10 cellular contexts compared by ENCODE assay signal in genomic region chr21:45406801-45407628, GRCh38. TPM values are rescaled to one million over a fixed set of nuclear protein-coding genes. Genes with fewer than 3 reads are reported as not detected.
DNase-seq lines count a peak whose midpoint lies in the region; ATAC-seq and TF ChIP-seq lines count a peak whose summit lies in the region.
"Had no signal": no experiment of that assay in that cellular context is flagged by ENCODE, and none has a peak within 500 bp of the region (broad histone marks: within the 10 kb centered on the region; RNA-seq: fewer than 3 reads in every experiment).

No MANE protein-coding gene starts in this region.

- peak; percentile 50 for DNase-seq in EH (ENCODE audit: low read depth)
- peak in 1 of 2 donors; percentile 62 for DNase-seq in cardiac muscle cell (ENCODE audit: low read depth in 1 of 2, low spot score in 1 of 2)
- DNase-seq in trophoblast cell: no peak
- no peak for DNase-seq in SW 1271 (lab: John Stamatoyannopoulos, UW)
- no peak for DNase-seq in NCI-H1092 treated with DMSO at 0.1 percent for 48 hours (lab: John Stamatoyannopoulos, UW)
- DNase-seq: activated effector memory CD4-positive, alpha-beta T cell treated with anti-CD3 and anti-CD28 coated beads, Interleukin-2, amount 50 U/mL, for 16 hours; NK-92 treated with Interleukin-12 subunit alpha and Interleukin-12 subunit beta, amount 100 ng/mL, for 24 hours had no signal

- H2BK120ac ChIP-seq in trophoblast cell (ENCODE audit: insufficient read depth, low read length, poor library complexity): peak overlapping the region; percentile 38

- peak overlapping the region; percentile 36 for H3K18ac ChIP-seq in trophoblast cell (ENCODE audit: low read length)

- H3K27ac ChIP-seq in VCaP (peak overlapping the region; percentile 71), cardiac muscle cell (peak overlapping the region; percentile 98), trophoblast cell (ENCODE audit: low read depth, low read length) (peak overlapping the region; percentile 77)

- peaks cover 35% of the 10 kb centered on the region for H3K79me1 ChIP-seq in trophoblast cell (ENCODE audit: low read length)

- H4K12ac ChIP-seq in trophoblast cell (ENCODE audit: low read depth, low read length): no peak overlapping the region

- peak overlapping the region; percentile 19 for H2BK12ac ChIP-seq in trophoblast cell (ENCODE audit: low read length)

- no peak for ATAC-seq in HG03280 (IDR thresholded peaks at IDR 0.05; ENCODE audit: unreplicated experiment)
- ATAC-seq in HG02763 (IDR thresholded peaks at IDR 0.05; ENCODE audit: unreplicated experiment): no peak

- peak overlapping the region; percentile 2 for H2AK5ac ChIP-seq in trophoblast cell (ENCODE audit: low read length)

- H3K14ac ChIP-seq in trophoblast cell (ENCODE audit: low read length): peak overlapping the region; percentile 50

- peak overlapping the region; percentile 21 for H3K9ac ChIP-seq in trophoblast cell (ENCODE audit: low read length)

- WGBS in trophoblast cell (ENCODE audit: extremely low coverage, insufficient coverage, insufficient read length): no CpG with 5 or more reads among the region's 17 CpGs

- peaks cover 3% of the 10 kb centered on the region for H3K27me3 ChIP-seq in cardiac muscle cell
- H3K27me3 ChIP-seq in trophoblast cell (ENCODE audit: insufficient read depth, low read length): no peaks in the 10 kb centered on the region

- H3K4me1 ChIP-seq in cardiac muscle cell (ENCODE audit: low read depth) (peaks cover 53% of the 10 kb centered on the region), trophoblast cell (ENCODE audit: control insufficient read depth in 1 of 2, insufficient read depth in 2 of 2, low read length in 2 of 2) (peaks cover 46 to 48% of the 10 kb centered on the region in 2 experiments)

- H2BK5ac ChIP-seq in trophoblast cell (ENCODE audit: low read depth, low read length, poor library complexity): peak overlapping the region; percentile 38

- TF ChIP-seq CTCF in VCaP (conservative IDR thresholded peaks at IDR 0.05) (no peak), cardiac muscle cell (IDR thresholded peaks at IDR 0.05; ENCODE audit: low read depth, low read length) (peak; percentile 13)

- peak overlapping the region; percentile 64 for H4K91ac ChIP-seq in trophoblast cell (ENCODE audit: low read depth, low read length)

- peak overlapping the region; percentile 77 for H3K4me3 ChIP-seq in cardiac muscle cell
- peak overlapping the region; percentile 13 for H3K4me3 ChIP-seq in trophoblast cell (ENCODE audit: low read depth, low read length)

- H2AFZ ChIP-seq in trophoblast cell (ENCODE audit: insufficient read depth, low read length, poor library complexity): no peak overlapping the region

- peak overlapping the region; percentile 72 for H3K4me2 ChIP-seq in trophoblast cell (ENCODE audit: low read length)

- peak overlapping the region; percentile 33 for H3K4ac ChIP-seq in trophoblast cell (ENCODE audit: low read depth, low read length)

- peaks cover 37% of the 10 kb centered on the region for H3K79me2 ChIP-seq in trophoblast cell (ENCODE audit: control insufficient read depth, insufficient read depth, low read length, poor library complexity)

- H3K36me3 ChIP-seq in cardiac muscle cell (no peaks in the 10 kb centered on the region), trophoblast cell (ENCODE audit: control insufficient read depth in 1 of 2, insufficient read depth in 2 of 2, low read length in 2 of 2) (peaks cover 21 to 22% of the 10 kb centered on the region in 2 experiments)

- H3K23ac ChIP-seq in trophoblast cell (ENCODE audit: low read length): no peak overlapping the region

- H4K8ac ChIP-seq in trophoblast cell (ENCODE audit: low read depth, low read length): peak overlapping the region; percentile 4

- H3K9me3 ChIP-seq in cardiac muscle cell (ENCODE audit: low read depth) (no peaks in the 10 kb centered on the region), trophoblast cell (ENCODE audit: insufficient read depth, low read depth, low read length) (no peaks in the 10 kb centered on the region)

RNA-seq across cellular contexts. Expression of gene COL18A1, which starts 2.0 kb away (rescaled TPM):
- total RNA-seq in cardiac muscle cell: 887 and 1,182 TPM in 2 replicates
- polyA plus RNA-seq in cardiac muscle cell: 407 and 535 TPM in 2 replicates
- 174 and 188 TPM in 2 replicates for polyA plus RNA-seq in trophoblast cell (2013)
